In genomic region chr7:134698481-134698880, GRCh38 we compare ENCODE assay signal across 9 cellular contexts.
"Had no signal": no experiment of that assay in that cellular context is flagged by ENCODE, and none has a peak within 500 bp of the region (broad histone marks: within the 10 kb centered on the region; RNA-seq: fewer than 3 reads in every experiment).

No MANE protein-coding gene starts in this region.

- H3K27me3 Mint-ChIP-seq: IgD-negative memory B cell had no signal

- H3K4me2 ChIP-seq: KMS-11 had no signal

- H3K27ac Mint-ChIP-seq: IgD-negative memory B cell had no signal

- H3K36me3 ChIP-seq: HAP-1 had no signal

- H3K36me3 Mint-ChIP-seq: IgD-negative memory B cell had no signal

- H3K4me1 Mint-ChIP-seq: IgD-negative memory B cell had no signal

- H3K9me3 ChIP-seq: HAP-1 had no signal

- ATAC-seq: HCT116, HepG2 had no signal

- H3K4me3 ChIP-seq: HAP-1 had no signal

- H3K4me3 Mint-ChIP-seq: IgD-negative memory B cell had no signal

- H3K9me3 Mint-ChIP-seq: IgD-negative memory B cell had no signal

- DNase-seq: GOT3, H7, KBM-7 had no signal

- FAIRE-seq: HepG2 had no signal

- H3K27ac ChIP-seq: HL-60, KMS-11 had no signal
